19 cellular contexts compared by ENCODE assay signal in the genomic region with DNA sequence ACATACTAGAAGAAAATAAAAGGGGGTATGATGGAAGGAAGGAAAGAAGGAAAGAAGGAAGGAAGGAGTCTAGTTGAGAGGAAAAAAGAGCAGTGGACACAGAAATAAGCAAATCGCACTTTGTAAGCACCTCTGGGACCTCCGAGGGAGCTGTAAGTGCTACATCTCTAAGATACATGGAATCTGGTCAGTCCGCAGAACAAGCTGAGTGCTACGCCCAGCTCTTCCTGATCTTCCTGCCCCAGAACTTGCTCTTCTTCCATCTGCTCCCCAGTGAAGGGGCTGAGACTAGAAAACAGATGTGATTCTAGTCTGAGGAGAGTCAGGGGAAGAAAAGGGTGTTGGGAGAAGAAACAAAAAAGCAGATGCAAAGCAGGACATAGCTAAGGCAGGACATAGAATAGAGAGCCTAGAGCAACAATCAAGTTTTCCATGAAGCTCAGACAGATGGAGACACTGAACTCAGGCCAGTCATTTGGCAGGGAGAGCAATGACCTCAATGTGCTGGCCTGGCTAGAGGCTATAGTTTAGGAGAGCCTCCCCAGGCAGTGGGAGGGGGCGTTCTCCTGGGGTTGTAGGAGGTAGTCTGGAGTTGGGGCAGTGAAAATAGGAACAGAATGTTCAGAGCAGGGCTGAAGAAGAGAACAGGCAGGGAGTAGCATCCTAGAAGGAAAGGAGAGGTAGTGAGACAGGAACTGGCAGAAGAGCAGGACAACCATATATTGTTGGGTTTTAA. TPM values are rescaled to one million over a fixed set of nuclear protein-coding genes. Genes with fewer than 3 reads are reported as not detected.
A peak's percentile ranks its signal among the peaks of the same experiment; 100 is the strongest.
DNase-seq lines count a peak whose midpoint lies in the region; ATAC-seq and TF ChIP-seq lines count a peak whose summit lies in the region.
"Had no signal": no experiment of that assay in that cellular context is flagged by ENCODE, and none has a peak within 500 bp of the region (broad histone marks: within the 10 kb centered on the region; RNA-seq: fewer than 3 reads in every experiment).

No MANE protein-coding gene starts in this region.

- H3K4me1 ChIP-seq in mucosa of descending colon (ENCODE audit: low read depth) (no peaks in the 10 kb centered on the region), subcutaneous abdominal adipose tissue (ENCODE audit: control insufficient read depth in 5 of 5, insufficient read depth in 5 of 5, low read length in 5 of 5) (peaks cover 0 to 60% (median 41%) of the 10 kb centered on the region in 5 donors)
- no peaks in the 10 kb centered on the region for H3K4me1 ChIP-seq in CD8-positive, alpha-beta T cell (ENCODE audit: insufficient read depth, low read length)

- peak overlapping the region; percentile 54 for H3K27ac ChIP-seq in subcutaneous abdominal adipose tissue (ENCODE audit: low read depth, low read length)
- no peak overlapping the region for H3K27ac ChIP-seq in CD8-positive, alpha-beta T cell (ENCODE audit: low read depth, low read length)

- H3K9me3 Mint-ChIP-seq in CD8-positive, alpha-beta T cell: no peaks in the 10 kb centered on the region
- H3K9me3 Mint-ChIP-seq: activated naive CD4-positive, alpha-beta T cell treated with anti-CD3 and anti-CD28 coated beads for 36 hours had no signal

- peaks cover 7% of the 10 kb centered on the region for H3K27me3 Mint-ChIP-seq in CD8-positive, alpha-beta T cell (ENCODE audit: low read depth)
- H3K27me3 Mint-ChIP-seq: B cell had no signal

- no peaks in the 10 kb centered on the region for H3K9me3 ChIP-seq in MG63
- H3K9me3 ChIP-seq in mucosa of descending colon: no peaks in the 10 kb centered on the region
- H3K9me3 ChIP-seq in subcutaneous abdominal adipose tissue (ENCODE audit: control insufficient read depth in 5 of 5, low read length in 5 of 5): no peaks in the 10 kb centered on the region
- no peaks in the 10 kb centered on the region for H3K9me3 ChIP-seq in CD8-positive, alpha-beta T cell (ENCODE audit: low read length)

- CTCF ChIA-PET in CD8-positive, alpha-beta T cell (lab: Charles Lee): interaction anchor here (0.8 to 1.3 kb wide), 3 partner anchors 17 to 120 kb away, joined by 3 read pairs; no protein-coding TSS in a partner anchor

- H3K36me3 ChIP-seq in MG63: no peaks in the 10 kb centered on the region
- H3K36me3 ChIP-seq in mucosa of descending colon (ENCODE audit: low read depth): no peaks in the 10 kb centered on the region
- no peaks in the 10 kb centered on the region for H3K36me3 ChIP-seq in subcutaneous abdominal adipose tissue (ENCODE audit: control insufficient read depth in 5 of 5, insufficient read depth in 5 of 5, low read length in 5 of 5)
- H3K36me3 ChIP-seq in CD8-positive, alpha-beta T cell (ENCODE audit: insufficient read depth, low read length): no peaks in the 10 kb centered on the region

- H3K27me3 ChIP-seq in MG63 (no peaks in the 10 kb centered on the region), subcutaneous abdominal adipose tissue (ENCODE audit: control insufficient read depth in 5 of 5, insufficient read depth in 4 of 5, low read length in 5 of 5) (no peaks in the 10 kb centered on the region)
- H3K27me3 ChIP-seq in CD8-positive, alpha-beta T cell (ENCODE audit: insufficient read depth, low read length): no peaks in the 10 kb centered on the region

- H3K4me3 Mint-ChIP-seq in CD8-positive, alpha-beta T cell: no peak overlapping the region
- H3K4me3 Mint-ChIP-seq: activated naive CD4-positive, alpha-beta T cell treated with anti-CD3 and anti-CD28 coated beads for 36 hours; B cell; naive thymus-derived CD4-positive, alpha-beta T cell had no signal

- H3K4me1 Mint-ChIP-seq in CD8-positive, alpha-beta T cell (ENCODE audit: low read depth): no peaks in the 10 kb centered on the region

- no peak overlapping the region for H3K27ac Mint-ChIP-seq in CD8-positive, alpha-beta T cell
- H3K27ac Mint-ChIP-seq: activated naive CD4-positive, alpha-beta T cell treated with anti-CD3 and anti-CD28 coated beads for 36 hours; B cell; naive thymus-derived CD4-positive, alpha-beta T cell had no signal

- TF ChIP-seq CTCF in mucosa of descending colon (IDR thresholded peaks at IDR 0.05): no peak
- TF ChIP-seq CTCF in CD8-positive, alpha-beta T cell (IDR thresholded peaks at IDR 0.05): no peak

- ATAC-seq in mucosa of descending colon (peak; percentile 49), HG03196 (IDR thresholded peaks at IDR 0.05; ENCODE audit: unreplicated experiment) (no peak), GM19395 (IDR thresholded peaks at IDR 0.05; ENCODE audit: unreplicated experiment) (no peak)
- ATAC-seq in CD8-positive, alpha-beta T cell: no peak
- ATAC-seq: esophagus mucosa; naive thymus-derived CD4-positive, alpha-beta T cell had no signal

- POLR2A ChIA-PET in CD8-positive, alpha-beta T cell (lab: Charles Lee): interaction anchor here (0.5 kb wide), 1 partner anchor 11 kb away, joined by 3 read pairs; no protein-coding TSS in a partner anchor

- no peaks in the 10 kb centered on the region for H3K36me3 Mint-ChIP-seq in CD8-positive, alpha-beta T cell
- H3K36me3 Mint-ChIP-seq: naive thymus-derived CD4-positive, alpha-beta T cell had no signal

- no peak overlapping the region for H3K9ac ChIP-seq in subcutaneous abdominal adipose tissue (ENCODE audit: low read length in 5 of 5)

- no peak overlapping the region for H3K4me3 ChIP-seq in MG63
- no peak overlapping the region for H3K4me3 ChIP-seq in mucosa of descending colon
- H3K4me3 ChIP-seq in subcutaneous abdominal adipose tissue (ENCODE audit: low read depth in 1 of 5, low read length in 5 of 5): no peak overlapping the region
- no peak overlapping the region for H3K4me3 ChIP-seq in CD8-positive, alpha-beta T cell (ENCODE audit: low read depth, low read length)

- DNase-seq in MG63 (peak; percentile 64), fibroblast of peridontal ligament (ENCODE audit: extremely low read depth) (peak; percentile 26), mucosa of descending colon (no peak), nucleus accumbens (lab: John Stamatoyannopoulos, UW) (no peak)
- DNase-seq in CD8-positive, alpha-beta T cell: no peak
- DNase-seq: activated naive CD4-positive, alpha-beta T cell treated with anti-CD3 and anti-CD28 coated beads for 36 hours; GDM1; naive thymus-derived CD4-positive, alpha-beta T cell; NCI-H1436; T1000 had no signal

- intact Hi-C loops in mucosa of descending colon (cut with DNase I, micrococcal nuclease): no loop called here
- intact Hi-C loops in CD8-positive, alpha-beta T cell (cut with DNase I, micrococcal nuclease): no loop called here

RNA-seq across cellular contexts. Expression of a gene that starts 1.8 kb away (rescaled TPM):
- total RNA-seq in MG63 (2014; rRNA removed; shearing (Covaris generic); ENCODE audit: low replicate concordance): 39.0 and 54.5 TPM in 2 replicates
- 10 to 100 TPM; 10.7 to 43.1 (median 25.0) TPM for total RNA-seq in mucosa of descending colon
- not detected for total RNA-seq in CD8-positive, alpha-beta T cell
- total RNA-seq: activated naive CD4-positive, alpha-beta T cell treated with anti-CD3 and anti-CD28 coated beads for 36 hours; dermis microvascular lymphatic vessel endothelial cell; naive thymus-derived CD4-positive, alpha-beta T cell; NCI-H460; SK-MEL-5 had no signal

RNA-seq across cellular contexts. Expression of a gene that starts 33.4 kb away (rescaled TPM):
- total RNA-seq in MG63 (2014; rRNA removed; shearing (Covaris generic); ENCODE audit: low replicate concordance): 7.0 and 10.0 TPM in 2 replicates
- total RNA-seq in mucosa of descending colon: 10 to 100 TPM in 1 of 3 donors, 1 to 10 TPM in 2; 3.7 to 30.9 (median 7.6) TPM
- 10 to 100 TPM; 10.1 to 12.2 TPM for total RNA-seq in CD8-positive, alpha-beta T cell

RNA-seq across cellular contexts. Expression of a gene that starts 51.7 kb away (rescaled TPM):
- not detected in 2 replicates for total RNA-seq in MG63 (2014; rRNA removed; shearing (Covaris generic); ENCODE audit: low replicate concordance)
- total RNA-seq in mucosa of descending colon: not detected
- total RNA-seq in CD8-positive, alpha-beta T cell: not detected
- total RNA-seq: activated naive CD4-positive, alpha-beta T cell treated with anti-CD3 and anti-CD28 coated beads for 36 hours; dermis microvascular lymphatic vessel endothelial cell; esophagus mucosa; naive thymus-derived CD4-positive, alpha-beta T cell; NCI-H460; pulmonary artery endothelial cell had no signal

Comparison
In these comparisons a context has a peak if more than half of its experiments do, and no peak if none do; other contexts are left out.
1. DNase-seq: peak in MG63 (single experiment) and fibroblast of peridontal ligament (single experiment); none in mucosa of descending colon (0 of 3), nucleus accumbens (0 of 56) and CD8-positive, alpha-beta T cell (0 of 7).
2. RNA of a gene that starts 1.8 kb away (total RNA-seq): 39.0 to 54.5 TPM in MG63 and 10.7 to 43.1 TPM in mucosa of descending colon; not detected in CD8-positive, alpha-beta T cell; every median in the first group is over 10 times any median in the second.